Comparison of ENCODE assay signal across 1 cellular context in genomic region chr19:984165-984967, GRCh38.
TF ChIP-seq lines count a peak whose summit lies in the region.

A gene with protein sequence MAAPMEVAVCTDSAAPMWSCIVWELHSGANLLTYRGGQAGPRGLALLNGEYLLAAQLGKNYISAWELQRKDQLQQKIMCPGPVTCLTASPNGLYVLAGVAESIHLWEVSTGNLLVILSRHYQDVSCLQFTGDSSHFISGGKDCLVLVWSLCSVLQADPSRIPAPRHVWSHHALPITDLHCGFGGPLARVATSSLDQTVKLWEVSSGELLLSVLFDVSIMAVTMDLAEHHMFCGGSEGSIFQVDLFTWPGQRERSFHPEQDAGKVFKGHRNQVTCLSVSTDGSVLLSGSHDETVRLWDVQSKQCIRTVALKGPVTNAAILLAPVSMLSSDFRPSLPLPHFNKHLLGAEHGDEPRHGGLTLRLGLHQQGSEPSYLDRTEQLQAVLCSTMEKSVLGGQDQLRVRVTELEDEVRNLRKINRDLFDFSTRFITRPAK (plus strand): TSS chr19:984345. CDS start chr19:984354, 9 bp downstream.

TF ChIP-seq in HepG2, 621 proteins besides CTCF, POLR2A, EP300 and RAD21 (continued from another document and continues in another):
- TF ChIP-seq ZFP36L1 (CRISPR knock-in tag; IDR thresholded peaks at IDR 0.05) = no peak
- peak; percentile 95 for TF ChIP-seq ZNF772 (CRISPR knock-in tag; IDR thresholded peaks at IDR 0.05)
- TF ChIP-seq AGO1 (IDR thresholded peaks at IDR 0.05; ENCODE audit: low read depth, low read length, poor library complexity, severe bottlenecking) = peak; percentile 67
- TF ChIP-seq, protein P1, sequence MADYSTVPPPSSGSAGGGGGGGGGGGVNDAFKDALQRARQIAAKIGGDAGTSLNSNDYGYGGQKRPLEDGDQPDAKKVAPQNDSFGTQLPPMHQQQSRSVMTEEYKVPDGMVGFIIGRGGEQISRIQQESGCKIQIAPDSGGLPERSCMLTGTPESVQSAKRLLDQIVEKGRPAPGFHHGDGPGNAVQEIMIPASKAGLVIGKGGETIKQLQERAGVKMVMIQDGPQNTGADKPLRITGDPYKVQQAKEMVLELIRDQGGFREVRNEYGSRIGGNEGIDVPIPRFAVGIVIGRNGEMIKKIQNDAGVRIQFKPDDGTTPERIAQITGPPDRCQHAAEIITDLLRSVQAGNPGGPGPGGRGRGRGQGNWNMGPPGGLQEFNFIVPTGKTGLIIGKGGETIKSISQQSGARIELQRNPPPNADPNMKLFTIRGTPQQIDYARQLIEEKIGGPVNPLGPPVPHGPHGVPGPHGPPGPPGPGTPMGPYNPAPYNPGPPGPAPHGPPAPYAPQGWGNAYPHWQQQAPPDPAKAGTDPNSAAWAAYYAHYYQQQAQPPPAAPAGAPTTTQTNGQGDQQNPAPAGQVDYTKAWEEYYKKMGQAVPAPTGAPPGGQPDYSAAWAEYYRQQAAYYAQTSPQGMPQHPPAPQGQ (CRISPR knock-in tag; IDR thresholded peaks at IDR 0.05; ENCODE audit: borderline replicate concordance) = no peak
- no peak for TF ChIP-seq NFYB (CRISPR knock-in tag; IDR thresholded peaks at IDR 0.05)
- TF ChIP-seq ZNF558 (CRISPR knock-in tag; IDR thresholded peaks at IDR 0.05; ENCODE audit: borderline replicate concordance) = no peak
- TF ChIP-seq MAZ (IDR thresholded peaks at IDR 0.05; ENCODE audit: borderline replicate concordance, low read depth, low read length) = peak; percentile 43; the same call in 1 of the 2 replicates
- TF ChIP-seq MAZ (CRISPR knock-in tag; IDR thresholded peaks at IDR 0.05; ENCODE audit: low read depth) = peak; percentile 84; the same call in 1 of the 2 replicates
- TF ChIP-seq ZSCAN21 (CRISPR knock-in tag; IDR thresholded peaks at IDR 0.05; ENCODE audit: borderline replicate concordance) = peak; percentile 54; the same call in 1 of the 2 replicates
- no peak for TF ChIP-seq CHD4 (IDR thresholded peaks at IDR 0.05; ENCODE audit: borderline replicate concordance, low read length)
- TF ChIP-seq ZNF609 (CRISPR knock-in tag; IDR thresholded peaks at IDR 0.05; ENCODE audit: borderline replicate concordance) = peak; percentile 46
- no peak for TF ChIP-seq SOX6 (IDR thresholded peaks at IDR 0.05)
- no peak; the same call in 1 of the 2 replicates for TF ChIP-seq SOX6 (CRISPR knock-in tag; IDR thresholded peaks at IDR 0.05)
- TF ChIP-seq, protein P2, sequence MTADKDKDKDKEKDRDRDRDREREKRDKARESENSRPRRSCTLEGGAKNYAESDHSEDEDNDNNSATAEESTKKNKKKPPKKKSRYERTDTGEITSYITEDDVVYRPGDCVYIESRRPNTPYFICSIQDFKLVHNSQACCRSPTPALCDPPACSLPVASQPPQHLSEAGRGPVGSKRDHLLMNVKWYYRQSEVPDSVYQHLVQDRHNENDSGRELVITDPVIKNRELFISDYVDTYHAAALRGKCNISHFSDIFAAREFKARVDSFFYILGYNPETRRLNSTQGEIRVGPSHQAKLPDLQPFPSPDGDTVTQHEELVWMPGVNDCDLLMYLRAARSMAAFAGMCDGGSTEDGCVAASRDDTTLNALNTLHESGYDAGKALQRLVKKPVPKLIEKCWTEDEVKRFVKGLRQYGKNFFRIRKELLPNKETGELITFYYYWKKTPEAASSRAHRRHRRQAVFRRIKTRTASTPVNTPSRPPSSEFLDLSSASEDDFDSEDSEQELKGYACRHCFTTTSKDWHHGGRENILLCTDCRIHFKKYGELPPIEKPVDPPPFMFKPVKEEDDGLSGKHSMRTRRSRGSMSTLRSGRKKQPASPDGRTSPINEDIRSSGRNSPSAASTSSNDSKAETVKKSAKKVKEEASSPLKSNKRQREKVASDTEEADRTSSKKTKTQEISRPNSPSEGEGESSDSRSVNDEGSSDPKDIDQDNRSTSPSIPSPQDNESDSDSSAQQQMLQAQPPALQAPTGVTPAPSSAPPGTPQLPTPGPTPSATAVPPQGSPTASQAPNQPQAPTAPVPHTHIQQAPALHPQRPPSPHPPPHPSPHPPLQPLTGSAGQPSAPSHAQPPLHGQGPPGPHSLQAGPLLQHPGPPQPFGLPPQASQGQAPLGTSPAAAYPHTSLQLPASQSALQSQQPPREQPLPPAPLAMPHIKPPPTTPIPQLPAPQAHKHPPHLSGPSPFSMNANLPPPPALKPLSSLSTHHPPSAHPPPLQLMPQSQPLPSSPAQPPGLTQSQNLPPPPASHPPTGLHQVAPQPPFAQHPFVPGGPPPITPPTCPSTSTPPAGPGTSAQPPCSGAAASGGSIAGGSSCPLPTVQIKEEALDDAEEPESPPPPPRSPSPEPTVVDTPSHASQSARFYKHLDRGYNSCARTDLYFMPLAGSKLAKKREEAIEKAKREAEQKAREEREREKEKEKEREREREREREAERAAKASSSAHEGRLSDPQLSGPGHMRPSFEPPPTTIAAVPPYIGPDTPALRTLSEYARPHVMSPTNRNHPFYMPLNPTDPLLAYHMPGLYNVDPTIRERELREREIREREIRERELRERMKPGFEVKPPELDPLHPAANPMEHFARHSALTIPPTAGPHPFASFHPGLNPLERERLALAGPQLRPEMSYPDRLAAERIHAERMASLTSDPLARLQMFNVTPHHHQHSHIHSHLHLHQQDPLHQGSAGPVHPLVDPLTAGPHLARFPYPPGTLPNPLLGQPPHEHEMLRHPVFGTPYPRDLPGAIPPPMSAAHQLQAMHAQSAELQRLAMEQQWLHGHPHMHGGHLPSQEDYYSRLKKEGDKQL (CRISPR knock-in tag; IDR thresholded peaks at IDR 0.05; ENCODE audit: low read depth) = no peak
- TF ChIP-seq KAT8 (CRISPR knock-in tag; IDR thresholded peaks at IDR 0.05) = peak; percentile 96
- TF ChIP-seq, protein P3, sequence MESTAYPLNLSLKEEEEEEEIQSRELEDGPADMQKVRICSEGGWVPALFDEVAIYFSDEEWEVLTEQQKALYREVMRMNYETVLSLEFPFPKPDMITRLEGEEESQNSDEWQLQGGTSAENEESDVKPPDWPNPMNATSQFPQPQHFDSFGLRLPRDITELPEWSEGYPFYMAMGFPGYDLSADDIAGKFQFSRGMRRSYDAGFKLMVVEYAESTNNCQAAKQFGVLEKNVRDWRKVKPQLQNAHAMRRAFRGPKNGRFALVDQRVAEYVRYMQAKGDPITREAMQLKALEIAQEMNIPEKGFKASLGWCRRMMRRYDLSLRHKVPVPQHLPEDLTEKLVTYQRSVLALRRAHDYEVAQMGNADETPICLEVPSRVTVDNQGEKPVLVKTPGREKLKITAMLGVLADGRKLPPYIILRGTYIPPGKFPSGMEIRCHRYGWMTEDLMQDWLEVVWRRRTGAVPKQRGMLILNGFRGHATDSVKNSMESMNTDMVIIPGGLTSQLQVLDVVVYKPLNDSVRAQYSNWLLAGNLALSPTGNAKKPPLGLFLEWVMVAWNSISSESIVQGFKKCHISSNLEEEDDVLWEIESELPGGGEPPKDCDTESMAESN (CRISPR knock-in tag; conservative IDR thresholded peaks at IDR 0.05) = peak; percentile 52; the same call in 1 of the 2 replicates
- TF ChIP-seq STAT6 (CRISPR knock-in tag; IDR thresholded peaks at IDR 0.05; ENCODE audit: borderline replicate concordance) = 0 out of 2 replicates have a peak, but pooled peaks have one; percentile 29
- TF ChIP-seq ZNF674 (CRISPR knock-in tag; IDR thresholded peaks at IDR 0.05; ENCODE audit: low read depth) = no peak
- TF ChIP-seq, protein P4, sequence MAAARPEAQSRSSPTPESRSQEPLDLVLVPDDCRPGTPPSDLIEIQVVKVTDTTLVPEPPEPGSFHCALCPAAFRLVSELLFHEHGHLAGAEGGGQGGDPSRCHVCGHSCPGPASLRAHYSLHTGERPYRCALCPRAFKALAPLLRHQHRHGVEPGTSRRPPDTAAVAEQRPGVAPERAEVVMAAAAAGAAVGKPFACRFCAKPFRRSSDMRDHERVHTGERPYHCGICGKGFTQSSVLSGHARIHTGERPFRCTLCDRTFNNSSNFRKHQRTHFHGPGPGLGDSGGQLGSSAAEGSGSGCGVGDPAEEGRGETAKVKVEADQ (CRISPR knock-in tag; IDR thresholded peaks at IDR 0.05; ENCODE audit: borderline replicate concordance) = peak; percentile 65; the same call in 1 of the 2 replicates
- peak; percentile 97 for TF ChIP-seq HOXA3 (CRISPR knock-in tag; IDR thresholded peaks at IDR 0.05)
- TF ChIP-seq ZNF883 (CRISPR knock-in tag; IDR thresholded peaks at IDR 0.05; ENCODE audit: not compliant biosample characterization) = peak; percentile 85
- peak; percentile 59; the same call in 1 of the 2 replicates for TF ChIP-seq JUN (CRISPR knock-in tag; IDR thresholded peaks at IDR 0.05)
- no peak; the same call in 1 of the 2 replicates for TF ChIP-seq ISL2 (CRISPR knock-in tag; IDR thresholded peaks at IDR 0.05)
- TF ChIP-seq ZNF510 (CRISPR knock-in tag; IDR thresholded peaks at IDR 0.05; ENCODE audit: low read depth) = no peak
- peak; percentile 76; the same call in 1 of the 2 replicates for TF ChIP-seq DZIP1 (CRISPR knock-in tag; IDR thresholded peaks at IDR 0.05)
- no peak for TF ChIP-seq ELK4 (CRISPR knock-in tag; IDR thresholded peaks at IDR 0.05; ENCODE audit: borderline replicate concordance)
